In the genomic region with DNA sequence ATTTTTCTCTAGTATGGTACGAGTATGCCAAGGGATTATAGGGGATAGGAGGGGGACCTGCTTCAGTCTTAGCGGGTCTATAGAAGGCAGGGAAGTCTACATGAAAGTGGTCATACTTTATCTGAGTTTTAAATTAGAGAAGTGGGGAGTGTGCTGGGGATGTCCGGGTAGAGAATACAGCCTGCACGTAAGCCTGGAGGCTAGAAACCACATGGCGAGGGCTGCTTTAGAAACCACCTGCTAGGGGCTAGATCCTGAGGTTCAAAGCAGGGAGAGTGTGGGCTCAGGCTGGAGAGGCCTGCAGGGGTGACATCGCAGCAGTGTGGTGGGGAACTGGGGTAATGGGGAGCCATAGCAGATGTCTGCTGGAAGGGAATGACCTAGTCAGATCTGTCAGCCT, we compare ENCODE assay signal across 31 cellular contexts.
DNase-seq lines count a peak whose midpoint lies in the region; ATAC-seq, FAIRE-seq and TF ChIP-seq lines count a peak whose summit lies in the region.
"Had no signal": no experiment of that assay in that cellular context is flagged by ENCODE, and none has a peak within 500 bp of the region (broad histone marks: within the 10 kb centered on the region; RNA-seq: fewer than 3 reads in every experiment).

No MANE protein-coding gene starts in this region.

- TF ChIP-seq RAD21 in GM12878 (IDR thresholded peaks at IDR 0.05; ENCODE audit: insufficient read depth, low read depth, low read length), result no peak

- H4K20me1 ChIP-seq in GM12878 (ENCODE audit: control insufficient read depth, insufficient read depth), result no peaks in the 10 kb centered on the region

- no peaks in the 10 kb centered on the region for H3K9me3 ChIP-seq in GM12878 (replicated peaks; ENCODE audit: control insufficient read depth, insufficient read depth, low read length)
- H3K9me3 ChIP-seq in CD8-positive, alpha-beta memory T cell (ENCODE audit: low read length), result no peaks in the 10 kb centered on the region
- H3K9me3 ChIP-seq: neutrophil, prostate gland, sigmoid colon, testis had no signal

- WGBS in GM12878 (ENCODE audit: insufficient coverage, insufficient replicate concordance, low lambda C conversion rate, missing lambda C conversion rate), result 17% methylated on average over 6 of the region's 6 CpGs

- TF ChIP-seq POLR2A in GM12878 (IDR thresholded peaks at IDR 0.05; ENCODE audit: low read depth, low read length), result no peak

- in situ Hi-C loops in GM12878 (cut with MboI), result no loop called here

- H3K27me3 Mint-ChIP-seq in Calu3 (ENCODE audit: unreplicated experiment), result no peaks in the 10 kb centered on the region
- H3K27me3 Mint-ChIP-seq in activated T-cell treated with anti-CD3 and anti-CD28 coated beads, Interleukin-2, amount 50 U/mL, for 24 hours, result no peaks in the 10 kb centered on the region
- H3K27me3 Mint-ChIP-seq in CD8-positive, alpha-beta memory T cell, result peaks cover 4 to 5% of the 10 kb centered on the region in 2 donors
- H3K27me3 Mint-ChIP-seq: activated CD4-positive, alpha-beta memory T cell treated with anti-CD3 and anti-CD28 coated beads for 36 hours; activated naive CD8-positive, alpha-beta T cell; CD4-positive, alpha-beta memory T cell had no signal

- H3K9ac ChIP-seq in GM12878 (ENCODE audit: control insufficient read depth, insufficient read depth, low read length), result no peak overlapping the region

- peaks cover 8% of the 10 kb centered on the region for H3K4me1 ChIP-seq in GM12878 (ENCODE audit: control insufficient read depth, insufficient read depth, low read length)
- H3K4me1 ChIP-seq in CD8-positive, alpha-beta memory T cell (ENCODE audit: insufficient read depth, low read length), result no peaks in the 10 kb centered on the region
- H3K4me1 ChIP-seq: prostate gland had no signal

- ATAC-seq in GM19463 (IDR thresholded peaks at IDR 0.05; ENCODE audit: unreplicated experiment) (peak; percentile 38), GM12878 (peak; percentile 76), GM19397 (IDR thresholded peaks at IDR 0.05; ENCODE audit: unreplicated experiment) (no peak)

- intact Hi-C loops in Calu3 (cut with micrococcal nuclease; ENCODE audit: unreplicated experiment) (loop anchor here (5.0 to 10.0 kb wide), 2 partner anchors 150 to 217 kb away; no protein-coding TSS in a partner anchor), GM12878 (cut with micrococcal nuclease; ENCODE audit: unreplicated experiment) (loop anchor here (5.0 kb wide), 1 partner anchor 147 kb away; no protein-coding TSS in a partner anchor)

- peak overlapping the region; percentile 24 for H3K27ac Mint-ChIP-seq in Calu3 (ENCODE audit: unreplicated experiment)
- H3K27ac Mint-ChIP-seq in activated T-cell treated with anti-CD3 and anti-CD28 coated beads, Interleukin-2, amount 50 U/mL, for 24 hours, result no peak overlapping the region
- no peak overlapping the region for H3K27ac Mint-ChIP-seq in CD8-positive, alpha-beta memory T cell
- H3K27ac Mint-ChIP-seq: activated CD4-positive, alpha-beta memory T cell treated with anti-CD3 and anti-CD28 coated beads for 36 hours; activated naive CD8-positive, alpha-beta T cell; T-helper 1 cell treated with Interleukin-12 subunit alpha and Interleukin-12 subunit beta and Interleukin-4 antibody, amounts not matched to agents 30 μg/mL and 1 μg/mL, for 36 hours had no signal

- no peak overlapping the region; the same call in 1 of the 2 replicates for H2AFZ ChIP-seq in GM12878 (ENCODE audit: control insufficient read depth, low read depth, low read length)

- TF ChIP-seq CTCF in Calu3 (IDR thresholded peaks at IDR 0.05; ENCODE audit: unreplicated experiment) (no peak), GM12878 (IDR thresholded peaks at IDR 0.05 in 2 of 3, conservative IDR thresholded peaks at IDR 0.05 in 1 of 3; ENCODE audit: control insufficient read depth in 2 of 3, extremely low read depth in 1 of 3, insufficient read depth in 1 of 3, low read depth in 3 of 3, low read length in 3 of 3) (no peak)

- no TSS peak for BruUV-seq in Calu3 (replicated peaks; lab: Mats Ljungman, UMichigan)
- BruUV-seq in GM12878 (replicated peaks; lab: Mats Ljungman, UMichigan), result no TSS peak

- peak; percentile 62 for FAIRE-seq in GM12878 (lab: Jason Lieb, UNC)
- FAIRE-seq: A204.1, H1, keratinocyte, urothelium cell line had no signal

- H3K27me3 ChIP-seq in GM12878 (replicated peaks in 1 of 2; ENCODE audit: control insufficient read depth in 2 of 2, insufficient read depth in 2 of 2, low read length in 1 of 2), result no peaks in the 10 kb centered on the region; a peak in 1 of 4 replicates
- H3K27me3 ChIP-seq in CD8-positive, alpha-beta memory T cell (ENCODE audit: insufficient read depth, low read length, poor library complexity, severe bottlenecking), result no peaks in the 10 kb centered on the region
- H3K27me3 ChIP-seq: cardiac muscle cell, neutrophil, sigmoid colon, testis had no signal

- DNase-seq in Calu3 (no peak), MV-4-11 (lab: John Stamatoyannopoulos, UW) (peak; percentile 78), GM12878 (ENCODE audit: low read depth, low spot score) (peak; percentile 15), 8988T (no peak)
- DNase-seq in activated T-cell treated with anti-CD3 and anti-CD28 coated beads, Interleukin-2, amount 50 U/mL, for 24 hours, result no peak
- DNase-seq in CD8-positive, alpha-beta memory T cell, result no peak
- DNase-seq: activated CD4-positive, alpha-beta memory T cell treated with anti-CD3 and anti-CD28 coated beads for 36 hours; activated CD4-positive, CD25-positive, alpha-beta regulatory T cell treated with anti-CD3 and anti-CD28 coated beads, Interleukin-2, amount 50 U/mL, for 72 hours; anterior cingulate cortex; CD4-positive, alpha-beta memory T cell; cortex of kidney; DMS 273 treated with DMSO at 0.1 percent for 48 hours; left ventricle myocardium superior; NCI-H1048; NCI-H187; NCI-H524 treated with DMSO at 0.1 percent for 48 hours; sigmoid colon; stimulated activated CD4-positive, alpha-beta T cell treated with anti-CD3 and anti-CD28 coated beads, Interleukin-4, amount 100 ng/mL, for 4 hours; stimulated activated naive CD4-positive, alpha-beta T cell treated with Interleukin-2 at 50 U/mL for 16 hours; testis had no signal

- POLR2A ChIA-PET in GM12878 (lab: Charles Lee), result interaction anchor here (0.8 to 1.5 kb wide), 4 partner anchors 9 to 210 kb away, joined by 3 read pairs; no protein-coding TSS in a partner anchor
- POLR2A ChIA-PET in CD8-positive, alpha-beta memory T cell (lab: Charles Lee), result no interaction called here

- peaks cover 71% of the 10 kb centered on the region for H3K4me1 Mint-ChIP-seq in Calu3 (ENCODE audit: low read depth, unreplicated experiment)
- no peaks in the 10 kb centered on the region for H3K4me1 Mint-ChIP-seq in activated T-cell treated with anti-CD3 and anti-CD28 coated beads, Interleukin-2, amount 50 U/mL, for 24 hours (ENCODE audit: low read depth)
- no peaks in the 10 kb centered on the region for H3K4me1 Mint-ChIP-seq in CD8-positive, alpha-beta memory T cell
- H3K4me1 Mint-ChIP-seq: CD4-positive, alpha-beta memory T cell had no signal

- no peak overlapping the region for H3K4me3 Mint-ChIP-seq in Calu3 (ENCODE audit: low read depth, unreplicated experiment)
- H3K4me3 Mint-ChIP-seq in activated T-cell treated with anti-CD3 and anti-CD28 coated beads, Interleukin-2, amount 50 U/mL, for 24 hours, result no peak overlapping the region
- H3K4me3 Mint-ChIP-seq in CD8-positive, alpha-beta memory T cell, result no peak overlapping the region
- H3K4me3 Mint-ChIP-seq: activated CD4-positive, alpha-beta memory T cell treated with anti-CD3 and anti-CD28 coated beads for 36 hours; activated naive CD8-positive, alpha-beta T cell; CD4-positive, alpha-beta memory T cell; T-helper 1 cell treated with Interleukin-12 subunit alpha and Interleukin-12 subunit beta and Interleukin-4 antibody, amounts not matched to agents 30 μg/mL and 1 μg/mL, for 36 hours had no signal

- CTCF ChIA-PET in Calu3 (lab: Charles Lee), result interaction anchor here (1.2 to 1.9 kb wide), 11 partner anchors 9 to 223 kb away, joined by 3 to 42 read pairs (median 6); a partner anchor contains a TSS
- CTCF ChIA-PET in GM12878 (lab: Yijun Ruan, JAX), result interaction anchor here (0.9 to 2.2 kb wide), 3 partner anchors 8 to 118 kb away, joined by 3 to 11 read pairs (median 4); no protein-coding TSS in a partner anchor
- CTCF ChIA-PET in CD8-positive, alpha-beta memory T cell (lab: Charles Lee), result no interaction called here

- H3K79me2 ChIP-seq in GM12878 (ENCODE audit: control insufficient read depth, insufficient read depth, low read length), result no peaks in the 10 kb centered on the region

- SMC1A ChIA-PET in GM12878 (lab: Charles Lee; ENCODE audit: uncharacterized antibody, unreplicated experiment), result interaction anchor here (1.1 to 2.8 kb wide), 12 partner anchors 8 to 220 kb away, joined by 3 to 9 read pairs (median 4); no protein-coding TSS in a partner anchor

- TF ChIP-seq EP300 in GM12878 (IDR thresholded peaks at IDR 0.05; ENCODE audit: borderline replicate concordance in 1 of 2, control insufficient read depth in 1 of 2, low read depth in 2 of 2, low read length in 2 of 2), result peak in 1 of 2 experiments; percentile 48; a peak in 1 of 4 replicates

- no peaks in the 10 kb centered on the region for H3K9me3 Mint-ChIP-seq in Calu3 (ENCODE audit: low read depth, unreplicated experiment)
- no peaks in the 10 kb centered on the region for H3K9me3 Mint-ChIP-seq in activated T-cell treated with anti-CD3 and anti-CD28 coated beads, Interleukin-2, amount 50 U/mL, for 24 hours
- H3K9me3 Mint-ChIP-seq in CD8-positive, alpha-beta memory T cell, result no peaks in the 10 kb centered on the region
- H3K9me3 Mint-ChIP-seq: activated CD4-positive, alpha-beta memory T cell treated with anti-CD3 and anti-CD28 coated beads for 36 hours; CD4-positive, alpha-beta memory T cell; T-helper 1 cell treated with Interleukin-12 subunit alpha and Interleukin-12 subunit beta and Interleukin-4 antibody, amounts not matched to agents 30 μg/mL and 1 μg/mL, for 36 hours had no signal

- H3K36me3 ChIP-seq in GM12878 (ENCODE audit: control insufficient read depth in 2 of 2, insufficient read depth in 2 of 2, low read length in 1 of 2), result no peaks in the 10 kb centered on the region
- H3K36me3 ChIP-seq in CD8-positive, alpha-beta memory T cell (ENCODE audit: insufficient read depth, low read length), result no peaks in the 10 kb centered on the region
- H3K36me3 ChIP-seq: cardiac muscle cell, neutrophil, prostate gland, sigmoid colon had no signal

- no peak overlapping the region for H3K27ac ChIP-seq in GM12878 (ENCODE audit: control insufficient read depth, insufficient read depth)
- H3K27ac ChIP-seq in CD8-positive, alpha-beta memory T cell (ENCODE audit: low read depth, low read length), result no peak overlapping the region
- H3K27ac ChIP-seq: neutrophil, prostate gland, sigmoid colon, testis had no signal

- no peak overlapping the region for H3K4me2 ChIP-seq in GM12878 (ENCODE audit: control insufficient read depth, insufficient read depth)

- RAD21 ChIA-PET in GM12878 (lab: Charles Lee; ENCODE audit: unreplicated experiment), result interaction anchor here (0.7 to 2.0 kb wide), 3 partner anchors 8 to 218 kb away, joined by 3 to 5 read pairs (median 3); no protein-coding TSS in a partner anchor

- no peaks in the 10 kb centered on the region for H3K36me3 Mint-ChIP-seq in Calu3 (ENCODE audit: insufficient read depth, unreplicated experiment)
- no peaks in the 10 kb centered on the region for H3K36me3 Mint-ChIP-seq in activated T-cell treated with anti-CD3 and anti-CD28 coated beads, Interleukin-2, amount 50 U/mL, for 24 hours (ENCODE audit: low read depth)
- no peaks in the 10 kb centered on the region for H3K36me3 Mint-ChIP-seq in CD8-positive, alpha-beta memory T cell
- H3K36me3 Mint-ChIP-seq: activated CD4-positive, alpha-beta memory T cell treated with anti-CD3 and anti-CD28 coated beads for 36 hours; activated naive CD8-positive, alpha-beta T cell; CD4-positive, alpha-beta memory T cell had no signal

- no peak overlapping the region for H3K4me3 ChIP-seq in GM12878
- H3K4me3 ChIP-seq in CD8-positive, alpha-beta memory T cell (ENCODE audit: low read length), result no peak overlapping the region
- H3K4me3 ChIP-seq: cardiac muscle cell, prostate gland, sigmoid colon, testis had no signal

Comparison
In these comparisons a context has a peak if more than half of its experiments do, and no peak if none do; other contexts are left out.
1. DNase-seq: peak in MV-4-11 (single experiment) and GM12878 (single experiment); none in Calu3 (single experiment), activated T-cell treated with anti-CD3 and anti-CD28 coated beads, Interleukin-2, amount 50 U/mL, for 24 hours (single experiment), 8988T (single experiment) and CD8-positive, alpha-beta memory T cell (0 of 5).